Comparison of ENCODE assay signal across 8 cellular contexts in genomic region chr2:3379339-3379646, GRCh38. TPM values are rescaled to one million over a fixed set of nuclear protein-coding genes. Genes with fewer than 3 reads are reported as not detected.
DNase-seq lines count a peak whose midpoint lies in the region; ATAC-seq and TF ChIP-seq lines count a peak whose summit lies in the region.

No MANE protein-coding gene starts in this region.

- no peak for ATAC-seq in naive thymus-derived CD8-positive, alpha-beta T cell
- no peak for ATAC-seq in HG02759 (IDR thresholded peaks at IDR 0.05; ENCODE audit: unreplicated experiment)
- no peak for ATAC-seq in HG03520 (IDR thresholded peaks at IDR 0.05; ENCODE audit: unreplicated experiment)

- H3K36me3 Mint-ChIP-seq in naive thymus-derived CD8-positive, alpha-beta T cell: peaks cover 0 to 21% (median 0%) of the 10 kb centered on the region in 3 donors

- H3K9me3 ChIP-seq in colonic mucosa: no peaks in the 10 kb centered on the region

- H3K4me1 ChIP-seq in colonic mucosa: peaks cover 5% of the 10 kb centered on the region

- intact Hi-C loops in colonic mucosa (cut with DNase I): loop anchor here (5.0 kb wide), 1 partner anchor 178 kb away; the partner anchor contains the start of gene RNASEH1

- H3K27ac ChIP-seq in colonic mucosa: peak overlapping the region; percentile 89

- H3K4me1 Mint-ChIP-seq in naive thymus-derived CD8-positive, alpha-beta T cell: peaks cover 18 to 65% (median 52%) of the 10 kb centered on the region in 4 donors

- H3K27ac Mint-ChIP-seq in naive thymus-derived CD8-positive, alpha-beta T cell: peak overlapping the region; percentile 86 to 99 (median 98)

- H3K27me3 ChIP-seq in colonic mucosa: no peaks in the 10 kb centered on the region

- H3K4me3 Mint-ChIP-seq in naive thymus-derived CD8-positive, alpha-beta T cell: peak overlapping the region; percentile 88 to 99 (median 96)

- H3K36me3 ChIP-seq in colonic mucosa: no peaks in the 10 kb centered on the region

- TF ChIP-seq CTCF in AG10803 (conservative IDR thresholded peaks at IDR 0.05; ENCODE audit: low read length) (no peak), colonic mucosa (IDR thresholded peaks at IDR 0.05) (no peak)

- DNase-seq in AG10803 (ENCODE audit: low read depth) (no peak), colonic mucosa (no peak), NCI-H2227 (lab: John Stamatoyannopoulos, UW; ENCODE audit: unreplicated experiment) (no peak), SHP77 treated with DMSO at 0.1 percent for 48 hours (lab: John Stamatoyannopoulos, UW) (no peak)
- DNase-seq in Jurkat, Clone E6-1 (ENCODE audit: low read depth, low spot score): no peak
- no peak for DNase-seq in naive thymus-derived CD8-positive, alpha-beta T cell

- no peaks in the 10 kb centered on the region for H3K27me3 Mint-ChIP-seq in naive thymus-derived CD8-positive, alpha-beta T cell

- peaks cover 0 to 4% (median 0%) of the 10 kb centered on the region in 9 donors for H3K9me3 Mint-ChIP-seq in naive thymus-derived CD8-positive, alpha-beta T cell

- peak overlapping the region in 1 of 2 donors; percentile 88 for H3K9ac ChIP-seq in colonic mucosa (ENCODE audit: low read depth in 2 of 2, low read length in 2 of 2)

- POLR2A ChIA-PET in naive thymus-derived CD8-positive, alpha-beta T cell (lab: Charles Lee): interaction anchor here (0.9 to 2.9 kb wide), 7 partner anchors 8 to 273 kb away, joined by 3 to 17 read pairs (median 5); partner anchors contain the start of genes ADI1, RNASEH1 and RPS7

- H3K4me3 ChIP-seq in AG10803 (ENCODE audit: low read length) (peak overlapping the region; percentile 98), colonic mucosa (peak overlapping the region; percentile 96)
- peak overlapping the region; percentile 98 for H3K4me3 ChIP-seq in Jurkat, Clone E6-1 (ENCODE audit: low read length)

RNA-seq across cellular contexts. Expression of gene TRAPPC12, which starts 0.2 kb away (rescaled TPM):
- polyA plus RNA-seq in Jurkat, Clone E6-1 (2012; ENCODE audit: insufficient read depth, insufficient read length): 74.5 TPM
- total RNA-seq in colonic mucosa: 10 to 100 TPM; 59.1 to 91.5 TPM
- 100 to 1,000 TPM; 150 to 162 TPM for total RNA-seq in naive thymus-derived CD8-positive, alpha-beta T cell
- polyA plus RNA-seq in naive thymus-derived CD8-positive, alpha-beta T cell: 10 to 100 TPM; 23.8 to 44.0 (median 34.0) TPM

RNA-seq across cellular contexts. Expression of gene EIPR1, which starts 1.7 kb away (rescaled TPM):
- polyA plus RNA-seq in Jurkat, Clone E6-1 (2012; ENCODE audit: insufficient read depth, insufficient read length): 75.1 TPM
- total RNA-seq in colonic mucosa: 10 to 100 TPM; 18.8 to 39.1 TPM
- 10 to 100 TPM; 26.8 to 29.2 TPM for total RNA-seq in naive thymus-derived CD8-positive, alpha-beta T cell
- polyA plus RNA-seq in naive thymus-derived CD8-positive, alpha-beta T cell: 10 to 100 TPM; 38.1 to 42.2 (median 41.3) TPM
